ENCODE assay signal across 16 cellular contexts in genomic region chr5:31995011-31995410, GRCh38.
A peak's percentile ranks its signal among the peaks of the same experiment; 100 is the strongest.
DNase-seq lines count a peak whose midpoint lies in the region; ATAC-seq and TF ChIP-seq lines count a peak whose summit lies in the region.
"Had no signal": no experiment of that assay in that cellular context is flagged by ENCODE, and none has a peak within 500 bp of the region (broad histone marks: within the 10 kb centered on the region; RNA-seq: fewer than 3 reads in every experiment).

No MANE protein-coding gene starts in this region.

- 82% methylated on average over 4 of the region's 4 CpGs for WGBS in hepatocyte (ENCODE audit: low lambda C conversion rate, missing lambda C conversion rate)

- TF ChIP-seq CTCF in GM10248 (IDR thresholded peaks at IDR 0.05; ENCODE audit: control extremely low read depth, extremely low read depth, low read depth, missing control alignments) = no peak
- TF ChIP-seq CTCF in hepatocyte (IDR thresholded peaks at IDR 0.05; ENCODE audit: poor library complexity) = no peak
- no peak for TF ChIP-seq CTCF in chondrocyte (IDR thresholded peaks at IDR 0.05)

- H4K20me1 ChIP-seq in hepatocyte (ENCODE audit: insufficient read depth, poor library complexity, severe bottlenecking) = no peaks in the 10 kb centered on the region

- CTCF ChIA-PET in GM10248 (lab: Yijun Ruan, JAX) = interaction anchor here (1.2 kb wide), 1 partner anchor 19 kb away, joined by 3 read pairs; no protein-coding TSS in a partner anchor

- H3K4me3 Mint-ChIP-seq in chondrocyte (ENCODE audit: unreplicated experiment) = no peak overlapping the region

- H3K36me3 Mint-ChIP-seq in chondrocyte (ENCODE audit: low read depth) = peaks cover 8% of the 10 kb centered on the region

- POLR2A ChIA-PET in GM10248 (lab: Yijun Ruan, JAX) = no interaction called here

- H3K27ac Mint-ChIP-seq in chondrocyte (ENCODE audit: unreplicated experiment) = no peak overlapping the region

- no peaks in the 10 kb centered on the region for H3K79me2 ChIP-seq in hepatocyte

- H3K27me3 Mint-ChIP-seq in chondrocyte (ENCODE audit: low read depth) = no peaks in the 10 kb centered on the region

- H3K27ac ChIP-seq in hepatocyte = no peak overlapping the region
- H3K27ac ChIP-seq: A549, body of pancreas, heart left ventricle, HL-60 had no signal

- no peaks in the 10 kb centered on the region for H3K9me3 Mint-ChIP-seq in chondrocyte (ENCODE audit: low read depth)

- ATAC-seq in GM19372 (IDR thresholded peaks at IDR 0.05; ENCODE audit: low read depth, unreplicated experiment) (peak; percentile 63), HG02759 (IDR thresholded peaks at IDR 0.05; ENCODE audit: unreplicated experiment) (peak; percentile 78), HG03457 (IDR thresholded peaks at IDR 0.05; ENCODE audit: unreplicated experiment) (peak; percentile 61)
- ATAC-seq: A549, body of pancreas, heart left ventricle had no signal

- peaks cover 38% of the 10 kb centered on the region for H3K4me1 Mint-ChIP-seq in chondrocyte (ENCODE audit: low read depth)

- no peaks in the 10 kb centered on the region for H3K27me3 ChIP-seq in hepatocyte
- H3K27me3 ChIP-seq: body of pancreas, heart left ventricle, MG63 had no signal

- no peaks in the 10 kb centered on the region for H3K9me3 ChIP-seq in hepatocyte (ENCODE audit: low read depth)
- H3K9me3 ChIP-seq: A549, body of pancreas, heart left ventricle, MG63 had no signal

- no peaks in the 10 kb centered on the region for H3K36me3 ChIP-seq in hepatocyte (replicated peaks; ENCODE audit: insufficient read depth, low read depth)
- H3K36me3 ChIP-seq: MG63 had no signal

- peak; percentile 31 for DNase-seq in GM10248 (ENCODE audit: extremely low spot score)
- DNase-seq in SHP77 (lab: John Stamatoyannopoulos, UW) = no peak
- DNase-seq in hepatocyte (ENCODE audit: low spot score) = no peak
- no peak for DNase-seq in NCI-H2081 treated with DMSO at 0.1 percent for 48 hours (lab: John Stamatoyannopoulos, UW)
- DNase-seq in chondrocyte (ENCODE audit: low spot score) = no peak
- DNase-seq: body of pancreas; heart left ventricle; MG63; NCI-H524; SHP77 treated with DMSO at 0.1 percent for 48 hours; stimulated activated CD4-positive, alpha-beta T cell treated with anti-CD3 and anti-CD28 coated beads, Interleukin-1b, Interleukin-23, amount 100 ng/mL, for 48 hours had no signal

- H3K4me3 ChIP-seq in hepatocyte = no peak overlapping the region
- H3K4me3 ChIP-seq: A549, body of pancreas, heart left ventricle, MG63 had no signal

- H3K4me2 ChIP-seq in hepatocyte = no peak overlapping the region
- H3K4me2 ChIP-seq: A549 had no signal

- no peaks in the 10 kb centered on the region for H3K4me1 ChIP-seq in hepatocyte (ENCODE audit: insufficient read depth)
- H3K4me1 ChIP-seq: body of pancreas had no signal

- no peaks in the 10 kb centered on the region for H3K9me2 ChIP-seq in hepatocyte (replicated peaks; ENCODE audit: insufficient read depth)

- H2AFZ ChIP-seq in hepatocyte = no peak overlapping the region
